In genomic region chr15:75348563-75349350, GRCh38 we compare ENCODE assay signal across 1 cellular context.
TF ChIP-seq lines count a peak whose summit lies in the region.

No MANE protein-coding gene starts in this region.

TF ChIP-seq in GM23338, 12 proteins besides CTCF, POLR2A, EP300 and RAD21:
- TF ChIP-seq ZNF462 (CRISPR knock-in tag; IDR thresholded peaks at IDR 0.05) (no peak), EZH2phosphoT487 (IDR thresholded peaks at IDR 0.05; ENCODE audit: unreplicated experiment) (no peak), JUNB (IDR thresholded peaks at IDR 0.05; ENCODE audit: unreplicated experiment) (no peak), CREB1 (CRISPR knock-in tag; IDR thresholded peaks at IDR 0.05; ENCODE audit: low read depth) (no peak), ZNF331 (CRISPR knock-in tag; IDR thresholded peaks at IDR 0.05; ENCODE audit: low read depth) (no peak), STAT1 (IDR thresholded peaks at IDR 0.05; ENCODE audit: unreplicated experiment) (no peak), POLR2AphosphoS5 (IDR thresholded peaks at IDR 0.05; ENCODE audit: low read depth) (no peak), REST (IDR thresholded peaks at IDR 0.05; ENCODE audit: unreplicated experiment) (no peak), NANOG (IDR thresholded peaks at IDR 0.05; ENCODE audit: borderline replicate concordance) (no peak), EZH2 (IDR thresholded peaks at IDR 0.05; ENCODE audit: low read depth, unreplicated experiment) (no peak), ETS1 (IDR thresholded peaks at IDR 0.05) (no peak), ZNF114 (CRISPR knock-in tag; IDR thresholded peaks at IDR 0.05) (no peak)
